In the genomic region with DNA sequence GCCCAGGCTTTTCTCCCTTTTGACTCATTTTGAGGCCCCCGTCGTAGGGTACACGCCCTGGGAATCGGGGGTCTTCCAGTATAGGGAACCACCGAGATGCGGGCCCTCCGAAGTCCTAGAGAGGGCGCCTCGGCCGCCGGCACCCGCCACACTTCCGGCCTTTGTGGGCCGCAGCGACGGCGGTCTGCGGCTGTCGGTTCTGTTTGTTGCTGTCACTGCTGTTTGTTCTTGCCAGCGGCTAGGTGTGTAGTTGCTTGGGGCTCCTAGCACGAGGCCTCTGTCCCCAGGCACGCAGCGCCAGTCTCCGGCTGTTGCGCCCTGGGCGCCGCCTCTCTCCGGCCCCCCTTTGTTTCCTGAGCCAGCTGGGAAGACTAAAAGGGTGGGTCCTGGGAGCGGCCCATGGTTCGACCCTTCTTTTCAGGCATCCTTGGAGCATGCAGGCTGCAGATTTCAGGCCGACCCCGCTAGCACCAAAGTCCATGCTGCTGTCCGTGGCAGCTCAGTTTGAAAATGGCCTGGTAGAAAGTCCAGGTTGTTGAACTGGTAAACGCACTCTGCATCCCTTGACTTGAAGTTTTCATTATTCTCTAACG, we compare ENCODE assay signal across 1 cellular context.
TF ChIP-seq lines count a peak whose summit lies in the region.

No MANE protein-coding gene starts in this region.

TF ChIP-seq in HepG2, 621 proteins besides CTCF, POLR2A, EP300 and RAD21 (continued from another document):
- TF ChIP-seq, protein P1, sequence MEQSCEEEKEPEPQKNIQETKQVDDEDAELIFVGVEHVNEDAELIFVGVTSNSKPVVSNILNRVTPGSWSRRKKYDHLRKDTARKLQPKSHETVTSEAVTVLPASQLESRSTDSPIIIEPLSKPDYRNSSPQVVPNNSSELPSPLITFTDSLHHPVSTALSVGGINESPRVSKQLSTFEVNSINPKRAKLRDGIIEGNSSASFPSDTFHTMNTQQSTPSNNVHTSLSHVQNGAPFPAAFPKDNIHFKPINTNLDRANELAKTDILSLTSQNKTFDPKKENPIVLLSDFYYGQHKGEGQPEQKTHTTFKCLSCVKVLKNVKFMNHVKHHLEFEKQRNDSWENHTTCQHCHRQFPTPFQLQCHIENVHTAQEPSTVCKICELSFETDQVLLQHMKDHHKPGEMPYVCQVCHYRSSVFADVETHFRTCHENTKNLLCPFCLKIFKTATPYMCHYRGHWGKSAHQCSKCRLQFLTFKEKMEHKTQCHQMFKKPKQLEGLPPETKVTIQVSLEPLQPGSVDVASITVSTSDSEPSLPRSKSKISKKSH (CRISPR knock-in tag; IDR thresholded peaks at IDR 0.05; ENCODE audit: borderline replicate concordance) = 0 out of 2 replicates have a peak, but pooled peaks have one; percentile 67
- TF ChIP-seq SOX6 (IDR thresholded peaks at IDR 0.05) = no peak
- peak; percentile 93 for TF ChIP-seq SOX6 (CRISPR knock-in tag; IDR thresholded peaks at IDR 0.05)
- TF ChIP-seq ZNF484 (CRISPR knock-in tag; IDR thresholded peaks at IDR 0.05; ENCODE audit: borderline replicate concordance, low read depth) = no peak
- TF ChIP-seq, protein P2, sequence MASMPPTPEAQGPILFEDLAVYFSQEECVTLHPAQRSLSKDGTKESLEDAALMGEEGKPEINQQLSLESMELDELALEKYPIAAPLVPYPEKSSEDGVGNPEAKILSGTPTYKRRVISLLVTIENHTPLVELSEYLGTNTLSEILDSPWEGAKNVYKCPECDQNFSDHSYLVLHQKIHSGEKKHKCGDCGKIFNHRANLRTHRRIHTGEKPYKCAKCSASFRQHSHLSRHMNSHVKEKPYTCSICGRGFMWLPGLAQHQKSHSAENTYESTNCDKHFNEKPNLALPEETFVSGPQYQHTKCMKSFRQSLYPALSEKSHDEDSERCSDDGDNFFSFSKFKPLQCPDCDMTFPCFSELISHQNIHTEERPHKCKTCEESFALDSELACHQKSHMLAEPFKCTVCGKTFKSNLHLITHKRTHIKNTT (CRISPR knock-in tag; IDR thresholded peaks at IDR 0.05) = no peak
- TF ChIP-seq ZNF337 (CRISPR knock-in tag; IDR thresholded peaks at IDR 0.05; ENCODE audit: borderline replicate concordance, low read depth) = 0 out of 2 replicates have a peak, but pooled peaks have one; percentile 36
- TF ChIP-seq, protein P3, sequence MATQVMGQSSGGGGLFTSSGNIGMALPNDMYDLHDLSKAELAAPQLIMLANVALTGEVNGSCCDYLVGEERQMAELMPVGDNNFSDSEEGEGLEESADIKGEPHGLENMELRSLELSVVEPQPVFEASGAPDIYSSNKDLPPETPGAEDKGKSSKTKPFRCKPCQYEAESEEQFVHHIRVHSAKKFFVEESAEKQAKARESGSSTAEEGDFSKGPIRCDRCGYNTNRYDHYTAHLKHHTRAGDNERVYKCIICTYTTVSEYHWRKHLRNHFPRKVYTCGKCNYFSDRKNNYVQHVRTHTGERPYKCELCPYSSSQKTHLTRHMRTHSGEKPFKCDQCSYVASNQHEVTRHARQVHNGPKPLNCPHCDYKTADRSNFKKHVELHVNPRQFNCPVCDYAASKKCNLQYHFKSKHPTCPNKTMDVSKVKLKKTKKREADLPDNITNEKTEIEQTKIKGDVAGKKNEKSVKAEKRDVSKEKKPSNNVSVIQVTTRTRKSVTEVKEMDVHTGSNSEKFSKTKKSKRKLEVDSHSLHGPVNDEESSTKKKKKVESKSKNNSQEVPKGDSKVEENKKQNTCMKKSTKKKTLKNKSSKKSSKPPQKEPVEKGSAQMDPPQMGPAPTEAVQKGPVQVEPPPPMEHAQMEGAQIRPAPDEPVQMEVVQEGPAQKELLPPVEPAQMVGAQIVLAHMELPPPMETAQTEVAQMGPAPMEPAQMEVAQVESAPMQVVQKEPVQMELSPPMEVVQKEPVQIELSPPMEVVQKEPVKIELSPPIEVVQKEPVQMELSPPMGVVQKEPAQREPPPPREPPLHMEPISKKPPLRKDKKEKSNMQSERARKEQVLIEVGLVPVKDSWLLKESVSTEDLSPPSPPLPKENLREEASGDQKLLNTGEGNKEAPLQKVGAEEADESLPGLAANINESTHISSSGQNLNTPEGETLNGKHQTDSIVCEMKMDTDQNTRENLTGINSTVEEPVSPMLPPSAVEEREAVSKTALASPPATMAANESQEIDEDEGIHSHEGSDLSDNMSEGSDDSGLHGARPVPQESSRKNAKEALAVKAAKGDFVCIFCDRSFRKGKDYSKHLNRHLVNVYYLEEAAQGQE (IDR thresholded peaks at IDR 0.05; ENCODE audit: borderline replicate concordance in 1 of 2, low read depth in 1 of 2, low read length in 2 of 2) = peak in 1 of 2 experiments; percentile 77; a peak in 1 of 4 replicates
- TF ChIP-seq SCMH1 (CRISPR knock-in tag; IDR thresholded peaks at IDR 0.05; ENCODE audit: borderline replicate concordance) = no peak
- no peak for TF ChIP-seq ZNF510 (CRISPR knock-in tag; IDR thresholded peaks at IDR 0.05; ENCODE audit: low read depth)
- no peak for TF ChIP-seq ZNF713 (CRISPR knock-in tag; IDR thresholded peaks at IDR 0.05)
- TF ChIP-seq, protein P4, sequence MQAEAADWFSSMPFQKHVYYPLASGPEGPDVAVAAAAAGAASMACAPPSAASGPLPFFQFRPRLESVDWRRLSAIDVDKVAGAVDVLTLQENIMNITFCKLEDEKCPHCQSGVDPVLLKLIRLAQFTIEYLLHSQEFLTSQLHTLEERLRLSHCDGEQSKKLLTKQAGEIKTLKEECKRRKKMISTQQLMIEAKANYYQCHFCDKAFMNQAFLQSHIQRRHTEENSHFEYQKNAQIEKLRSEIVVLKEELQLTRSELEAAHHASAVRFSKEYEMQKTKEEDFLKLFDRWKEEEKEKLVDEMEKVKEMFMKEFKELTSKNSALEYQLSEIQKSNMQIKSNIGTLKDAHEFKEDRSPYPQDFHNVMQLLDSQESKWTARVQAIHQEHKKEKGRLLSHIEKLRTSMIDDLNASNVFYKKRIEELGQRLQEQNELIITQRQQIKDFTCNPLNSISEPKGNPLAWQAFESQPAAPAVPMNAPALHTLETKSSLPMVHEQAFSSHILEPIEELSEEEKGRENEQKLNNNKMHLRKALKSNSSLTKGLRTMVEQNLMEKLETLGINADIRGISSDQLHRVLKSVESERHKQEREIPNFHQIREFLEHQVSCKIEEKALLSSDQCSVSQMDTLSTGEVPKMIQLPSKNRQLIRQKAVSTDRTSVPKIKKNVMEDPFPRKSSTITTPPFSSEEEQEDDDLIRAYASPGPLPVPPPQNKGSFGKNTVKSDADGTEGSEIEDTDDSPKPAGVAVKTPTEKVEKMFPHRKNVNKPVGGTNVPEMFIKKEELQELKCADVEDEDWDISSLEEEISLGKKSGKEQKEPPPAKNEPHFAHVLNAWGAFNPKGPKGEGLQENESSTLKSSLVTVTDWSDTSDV (CRISPR knock-in tag; IDR thresholded peaks at IDR 0.05) = 0 out of 2 replicates have a peak, but pooled peaks have one; percentile 61
- TF ChIP-seq ZNF761 (CRISPR knock-in tag; conservative IDR thresholded peaks at IDR 0.05) = 0 out of 2 replicates have a peak, but pooled peaks have one; percentile 18
- TF ChIP-seq KMT2B (CRISPR knock-in tag; IDR thresholded peaks at IDR 0.05) = peak; percentile 90
- TF ChIP-seq KDM5B (CRISPR knock-in tag; IDR thresholded peaks at IDR 0.05; ENCODE audit: borderline replicate concordance) = peak; percentile 79; the same call in 1 of the 2 replicates
- TF ChIP-seq LCORL (IDR thresholded peaks at IDR 0.05) = no peak
- peak; percentile 38 for TF ChIP-seq LCORL (CRISPR knock-in tag; IDR thresholded peaks at IDR 0.05)
- TF ChIP-seq, protein P5, sequence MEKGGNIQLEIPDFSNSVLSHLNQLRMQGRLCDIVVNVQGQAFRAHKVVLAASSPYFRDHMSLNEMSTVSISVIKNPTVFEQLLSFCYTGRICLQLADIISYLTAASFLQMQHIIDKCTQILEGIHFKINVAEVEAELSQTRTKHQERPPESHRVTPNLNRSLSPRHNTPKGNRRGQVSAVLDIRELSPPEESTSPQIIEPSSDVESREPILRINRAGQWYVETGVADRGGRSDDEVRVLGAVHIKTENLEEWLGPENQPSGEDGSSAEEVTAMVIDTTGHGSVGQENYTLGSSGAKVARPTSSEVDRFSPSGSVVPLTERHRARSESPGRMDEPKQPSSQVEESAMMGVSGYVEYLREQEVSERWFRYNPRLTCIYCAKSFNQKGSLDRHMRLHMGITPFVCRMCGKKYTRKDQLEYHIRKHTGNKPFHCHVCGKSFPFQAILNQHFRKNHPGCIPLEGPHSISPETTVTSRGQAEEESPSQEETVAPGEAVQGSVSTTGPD (CRISPR knock-in tag; IDR thresholded peaks at IDR 0.05) = peak; percentile 41; the same call in 1 of the 2 replicates
- peak; percentile 95 for TF ChIP-seq ZNF124 (CRISPR knock-in tag; IDR thresholded peaks at IDR 0.05)
- TF ChIP-seq ZBTB21 (CRISPR knock-in tag; IDR thresholded peaks at IDR 0.05) = 0 out of 2 replicates have a peak, but pooled peaks have one; percentile 11
